ENCODE assay signal across 8 cellular contexts in the genomic region with DNA sequence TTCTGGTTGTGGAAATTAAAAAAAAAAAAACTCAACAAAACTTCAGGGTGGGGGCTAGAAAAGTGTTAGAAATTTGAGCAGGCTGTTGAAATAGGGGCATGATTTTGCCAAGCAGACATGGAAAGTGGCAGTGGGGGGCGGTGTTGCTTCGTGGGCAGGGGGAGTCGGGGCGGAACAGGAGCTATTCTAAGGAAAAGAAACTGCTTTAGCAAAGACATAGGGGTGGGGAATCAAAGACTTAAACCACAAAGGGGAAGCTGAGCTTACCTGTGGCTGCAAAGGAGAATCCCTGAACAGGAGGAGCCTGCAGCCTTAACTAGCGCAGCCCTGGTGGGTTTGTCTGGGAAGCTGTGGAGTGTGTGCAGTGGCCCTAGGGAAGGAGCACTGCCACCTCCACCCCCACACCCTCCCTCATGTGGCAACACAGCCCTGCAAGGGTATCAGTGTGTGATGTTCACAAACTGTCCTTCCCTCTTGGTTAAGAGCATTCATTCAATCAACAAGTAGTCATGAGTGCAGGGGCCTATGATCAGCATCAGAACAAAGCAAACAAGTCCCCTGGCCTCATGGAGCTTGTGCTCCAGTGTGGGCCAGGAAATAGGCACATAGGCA. TPM values are rescaled to one million over a fixed set of nuclear protein-coding genes. Genes with fewer than 3 reads are reported as not detected.
DNase-seq lines count a peak whose midpoint lies in the region; ATAC-seq and TF ChIP-seq lines count a peak whose summit lies in the region.

No MANE protein-coding gene starts in this region.

- H3K4me1 Mint-ChIP-seq in stimulated activated naive B cell treated with anti-CD40 and anti-IgM and Interleukin-4, amounts not matched to agents 10 μg/mL and 1 μg/mL and 100 μg/mL, for 72 hours: peaks cover 54 to 84% of the 10 kb centered on the region in 2 donors

- peak; percentile 50 for ATAC-seq in GM19324 (IDR thresholded peaks at IDR 0.05; ENCODE audit: low FRiP score, unreplicated experiment)
- ATAC-seq in HG03280 (IDR thresholded peaks at IDR 0.05; ENCODE audit: unreplicated experiment): peak; percentile 58
- ATAC-seq in stimulated activated naive B cell treated with anti-CD40 and anti-IgM and Interleukin-4, amounts not matched to agents 10 μg/mL and 1 μg/mL and 100 μg/mL, for 72 hours (replicated peaks): peak; percentile 87 to 93

- H3K27me3 ChIP-seq in AG04450 (ENCODE audit: control insufficient read depth, insufficient read depth, low read length) (no peaks in the 10 kb centered on the region), HAP-1 (ENCODE audit: low read depth) (no peaks in the 10 kb centered on the region)

- peak overlapping the region; percentile 92 for H3K27ac Mint-ChIP-seq in stimulated activated naive B cell treated with anti-CD40 and anti-IgM and Interleukin-4, amounts not matched to agents 10 μg/mL and 1 μg/mL and 100 μg/mL, for 72 hours

- H3K36me3 ChIP-seq in HAP-1 (replicated peaks): no peaks in the 10 kb centered on the region; the same call in 1 of the 2 replicates

- CTCF ChIA-PET in AG04450 (lab: Charles Lee): interaction anchor here (0.7 kb wide), 1 partner anchor 414 kb away, joined by 3 read pairs; no protein-coding TSS in a partner anchor

- H3K4me3 ChIP-seq in AG04450 (ENCODE audit: low read depth, low read length) (no peak overlapping the region), HAP-1 (no peak overlapping the region)

- no peaks in the 10 kb centered on the region for H3K27me3 Mint-ChIP-seq in stimulated activated naive B cell treated with anti-CD40 and anti-IgM and Interleukin-4, amounts not matched to agents 10 μg/mL and 1 μg/mL and 100 μg/mL, for 72 hours

- peaks cover 31 to 51% of the 10 kb centered on the region in 2 donors for H3K36me3 Mint-ChIP-seq in stimulated activated naive B cell treated with anti-CD40 and anti-IgM and Interleukin-4, amounts not matched to agents 10 μg/mL and 1 μg/mL and 100 μg/mL, for 72 hours

- H3K9me3 ChIP-seq in AG04450 (ENCODE audit: control insufficient read depth, insufficient read depth, low read length) (no peaks in the 10 kb centered on the region), HAP-1 (no peaks in the 10 kb centered on the region)

- DNase-seq in AG04450 (ENCODE audit: low read depth, low spot score) (no peak), caudate nucleus (lab: John Stamatoyannopoulos, UW) (no peak), NCI-H226 (no peak), HAP-1 (ENCODE audit: low spot score in 2 of 2) (no peak)
- DNase-seq in activated T-cell treated with anti-CD3 and anti-CD28 coated beads, Interleukin-2, amount 50 U/mL, for 1 hour: peak; percentile 51
- DNase-seq in stimulated activated naive B cell treated with anti-CD40 and anti-IgM and Interleukin-4, amounts not matched to agents 10 μg/mL and 1 μg/mL and 100 μg/mL, for 72 hours: peak; percentile 51

- H3K9me3 Mint-ChIP-seq in stimulated activated naive B cell treated with anti-CD40 and anti-IgM and Interleukin-4, amounts not matched to agents 10 μg/mL and 1 μg/mL and 100 μg/mL, for 72 hours: no peaks in the 10 kb centered on the region

- peak overlapping the region; percentile 11 to 64 for H3K4me3 Mint-ChIP-seq in stimulated activated naive B cell treated with anti-CD40 and anti-IgM and Interleukin-4, amounts not matched to agents 10 μg/mL and 1 μg/mL and 100 μg/mL, for 72 hours

- peak; percentile 12; the same call in 1 of the 2 replicates for TF ChIP-seq CTCF in AG04450 (IDR thresholded peaks at IDR 0.05; ENCODE audit: low read depth, low read length)

- in situ Hi-C loops in HAP-1 (cut with MboI; ENCODE audit: low sequenced_read_pairs): no loop called here

- peaks cover 14% of the 10 kb centered on the region for H3K4me1 ChIP-seq in HAP-1

- POLR2A ChIA-PET in AG04450 (lab: Yijun Ruan, JAX): no interaction called here

- H3K27ac ChIP-seq in AG04450 (ENCODE audit: low read depth, low read length) (no peak overlapping the region), caudate nucleus (ENCODE audit: low read depth, low read length) (no peak overlapping the region)

RNA-seq across cellular contexts. Expression of gene SEL1L3, which starts 20.5 kb away (rescaled TPM):
- polyA plus RNA-seq in AG04450 (2011; rRNA removed): 38.7 and 44.2 TPM in 2 replicates
- 34.0 and 49.8 TPM in 2 replicates for polyA minus RNA-seq in AG04450 (2011; rRNA and poly(A)+ RNA removed)

Comparison
In these comparisons a context has a peak if more than half of its experiments do, and no peak if none do; other contexts are left out.
1. DNase-seq: peak in activated T-cell treated with anti-CD3 and anti-CD28 coated beads, Interleukin-2, amount 50 U/mL, for 1 hour (single experiment) and stimulated activated naive B cell treated with anti-CD40 and anti-IgM and Interleukin-4, amounts not matched to agents 10 μg/mL and 1 μg/mL and 100 μg/mL, for 72 hours (single experiment); none in AG04450 (single experiment), caudate nucleus (0 of 61), NCI-H226 (single experiment) and HAP-1 (0 of 2).
2. Peak in every context shown above with its lines, with median percentiles within 50 percentile points of each other: ATAC-seq.